Comparison of ENCODE assay signal across 17 cellular contexts in the genomic region with DNA sequence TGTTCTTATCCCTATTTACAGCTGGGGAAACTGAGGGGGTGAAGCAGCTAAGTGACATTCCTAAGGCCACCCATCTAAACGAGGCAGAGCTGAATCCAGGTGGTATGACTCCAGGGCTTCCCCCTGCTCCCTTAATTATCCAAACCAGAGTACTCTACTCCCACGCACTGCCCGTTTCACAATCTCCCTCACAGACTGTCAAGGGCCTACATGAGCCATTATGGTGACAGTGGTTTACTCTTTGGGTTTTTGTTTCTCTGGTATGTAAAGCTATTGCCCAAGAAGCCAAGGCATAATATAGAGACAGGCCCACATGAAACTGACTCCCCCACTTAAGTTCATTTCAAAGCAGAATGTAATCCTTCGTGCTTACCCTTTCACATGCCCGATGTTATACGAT.
"Had no signal": no experiment of that assay in that cellular context is flagged by ENCODE, and none has a peak within 500 bp of the region (broad histone marks: within the 10 kb centered on the region; RNA-seq: fewer than 3 reads in every experiment).

No MANE protein-coding gene starts in this region.

- H3K4me1 ChIP-seq: right atrium auricular region, vagina had no signal

- ATAC-seq: activated naive CD8-positive, alpha-beta T cell treated with anti-CD3 and anti-CD28 coated beads, Interleukin-2, amount 50 U/mL, for 24 hours; foreskin keratinocyte; left lobe of liver; mucosa of descending colon; naive thymus-derived CD8-positive, alpha-beta T cell; stimulated activated effector memory CD8-positive, alpha-beta T cell treated with anti-CD3 and anti-CD28 coated beads, Interleukin-12 subunit alpha, Interleukin-12 subunit beta, amount 100 ng/mL, for 72 hours had no signal

- H3K36me3 ChIP-seq: right atrium auricular region, tibial artery, vagina had no signal

- FAIRE-seq: small intestine had no signal

- DNase-seq: activated B cell treated with CpG ODN at 0.5 μM for 24 hours; activated CD4-positive, alpha-beta T cell treated with anti-CD3 and anti-CD28 coated beads, Interleukin-2, amount 10 ng/mL, durations not matched to agents 24 days and 14 days; activated naive CD4-positive, alpha-beta T cell treated with Interleukin-2 at 50 U/mL for 16 hours; activated naive CD8-positive, alpha-beta T cell treated with anti-CD3 and anti-CD28 coated beads, Interleukin-2, amount 50 U/mL, for 24 hours; central memory CD4-positive, alpha-beta T cell; cortex of kidney; erythroblast; foreskin keratinocyte; head of caudate nucleus; mucosa of descending colon; naive thymus-derived CD8-positive, alpha-beta T cell; small intestine; tibial artery had no signal

- H3K27ac ChIP-seq: foreskin keratinocyte, right atrium auricular region, tibial artery, vagina had no signal

- H3K4me3 ChIP-seq: mucosa of descending colon, right atrium auricular region, tibial artery, vagina had no signal

- H3K9me3 ChIP-seq: mucosa of descending colon, right atrium auricular region, tibial artery, vagina had no signal

- H3K27me3 ChIP-seq: foreskin keratinocyte, right atrium auricular region, tibial artery, vagina had no signal
